ENCODE assay signal across 14 cellular contexts in the genomic region with DNA sequence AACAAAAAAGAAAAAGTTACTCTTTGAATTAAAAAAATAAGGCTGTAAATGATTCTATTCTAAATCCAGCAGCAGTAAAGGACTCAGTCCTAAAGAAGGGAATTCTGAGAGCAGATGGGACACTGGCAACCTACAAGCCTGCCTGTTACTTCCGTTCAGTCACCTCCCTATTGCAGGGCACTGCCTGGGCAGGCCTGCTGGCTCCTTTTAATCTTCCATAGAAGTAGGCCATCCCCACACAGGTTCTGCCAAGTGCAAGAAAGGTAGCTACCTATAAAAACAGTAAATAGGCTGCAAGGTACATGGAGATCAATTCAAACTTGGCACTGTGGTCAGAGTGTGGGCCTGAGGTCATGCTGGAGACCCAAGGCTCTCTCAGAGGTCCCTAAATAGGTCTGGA.
DNase-seq lines count a peak whose midpoint lies in the region; ATAC-seq lines count a peak whose summit lies in the region.
"Had no signal": no experiment of that assay in that cellular context is flagged by ENCODE, and none has a peak within 500 bp of the region (broad histone marks: within the 10 kb centered on the region; RNA-seq: fewer than 3 reads in every experiment).

No MANE protein-coding gene starts in this region.

- H3K36me3 Mint-ChIP-seq in T-cell = peaks cover 33% of the 10 kb centered on the region

- POLR2A ChIA-PET in T-cell (lab: Charles Lee) = no interaction called here

- CTCF ChIA-PET in T-cell (lab: Charles Lee) = interaction anchor here in 1 of 2 donors (0.6 to 2.0 kb wide), 2 partner anchors 23 to 35 kb away, joined by 3 to 4 read pairs; no protein-coding TSS in a partner anchor

- H3K4me1 Mint-ChIP-seq in T-cell = peaks cover 16 to 22% (median 18%) of the 10 kb centered on the region in 3 donors

- ATAC-seq in left lobe of liver = peak; percentile 81
- no peak for ATAC-seq in T-cell (replicated peaks in 1 of 4)
- ATAC-seq: Right ventricle myocardium inferior had no signal

- no peak overlapping the region for H3K27ac Mint-ChIP-seq in T-cell

- H3K9me3 Mint-ChIP-seq in T-cell = no peaks in the 10 kb centered on the region

- no peaks in the 10 kb centered on the region for H3K27me3 Mint-ChIP-seq in T-cell

- peak; percentile 68 for DNase-seq in NCI-H1694 (lab: John Stamatoyannopoulos, UW)
- peak; percentile 41 for DNase-seq in NCI-H69 (lab: John Stamatoyannopoulos, UW)
- peak; percentile 93 for DNase-seq in cerebellar cortex (ENCODE audit: low spot score)
- DNase-seq in left lobe of liver (ENCODE audit: low spot score) = no peak
- no peak for DNase-seq in superior temporal gyrus (ENCODE audit: extremely low spot score)
- DNase-seq in GM03348 (ENCODE audit: low spot score) = no peak
- no peak for DNase-seq in T-cell
- DNase-seq: DMS153, Kasumi-1, NCI-H1417 treated with DMSO at 0.1 percent for 48 hours, NCI-H2081, NCI-H526, SK-N-SH had no signal

- H3K4me3 Mint-ChIP-seq in T-cell = no peak overlapping the region

Comparison
In these comparisons a context has a peak if more than half of its experiments do, and no peak if none do; other contexts are left out.
1. DNase-seq: peak in NCI-H1694 (single experiment), NCI-H69 (single experiment) and cerebellar cortex (single experiment); none in left lobe of liver (single experiment), superior temporal gyrus (single experiment), GM03348 (single experiment) and T-cell (0 of 34).